Comparison of ENCODE assay signal across 9 cellular contexts in the genomic region with DNA sequence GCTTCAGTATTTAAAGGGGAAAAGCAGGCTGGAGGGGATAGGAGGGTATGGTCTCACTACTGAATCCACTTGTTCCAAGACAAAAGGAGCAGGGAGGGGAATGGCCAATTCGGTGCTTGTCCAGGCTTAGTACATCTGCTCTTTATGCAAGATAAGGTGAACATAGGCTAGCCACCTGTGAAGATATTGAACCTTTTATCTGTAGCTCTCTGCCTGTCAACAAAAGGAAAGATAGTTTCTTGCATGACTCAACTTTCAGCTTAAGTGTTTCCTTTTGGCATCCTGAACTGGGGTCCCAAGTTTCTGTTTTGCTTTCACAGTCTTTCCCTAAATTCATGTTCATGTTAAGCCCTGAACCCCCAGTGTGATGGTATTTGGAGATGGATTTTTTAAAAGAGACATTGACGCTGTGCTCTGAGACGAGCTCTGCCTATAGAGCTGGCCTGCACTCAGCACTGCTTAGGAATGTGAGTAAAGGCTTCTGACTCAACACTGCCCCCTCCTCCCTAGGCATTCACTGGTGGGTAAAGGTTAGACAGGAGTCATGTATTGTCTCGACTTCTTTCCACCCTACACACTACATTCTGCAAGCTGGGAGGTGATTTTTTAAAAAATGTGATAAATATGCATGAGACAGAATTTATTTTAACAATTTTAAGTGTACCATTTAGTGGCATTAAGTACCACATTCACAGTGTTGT. TPM values are rescaled to one million over a fixed set of nuclear protein-coding genes. Genes with fewer than 3 reads are reported as not detected.
DNase-seq lines count a peak whose midpoint lies in the region; ATAC-seq and TF ChIP-seq lines count a peak whose summit lies in the region.
"Had no signal": no experiment of that assay in that cellular context is flagged by ENCODE, and none has a peak within 500 bp of the region (broad histone marks: within the 10 kb centered on the region; RNA-seq: fewer than 3 reads in every experiment).

No MANE protein-coding gene starts in this region.

- H3K27ac ChIP-seq in cardiac muscle cell, result no peak overlapping the region
- H3K27ac ChIP-seq in Panc1 (ENCODE audit: low read length), result no peak overlapping the region
- no peak overlapping the region for H3K27ac ChIP-seq in upper lobe of right lung
- H3K27ac ChIP-seq: neutrophil had no signal

- intact Hi-C loops in Right ventricle myocardium inferior (cut with DNase I), result no loop called here
- intact Hi-C loops in Panc1 (cut with micrococcal nuclease; ENCODE audit: unreplicated experiment), result no loop called here
- intact Hi-C loops in upper lobe of right lung (cut with DNase I), result no loop called here

- in situ Hi-C loops in Panc1 (cut with HindIII; ENCODE audit: low pct_unique_long_range_greater_than_20kb, low sequenced_read_pairs), result no loop called here

- H3K9me3 ChIP-seq in cardiac muscle cell (ENCODE audit: low read depth), result no peaks in the 10 kb centered on the region
- no peaks in the 10 kb centered on the region for H3K9me3 ChIP-seq in Panc1 (ENCODE audit: control insufficient read depth, insufficient read depth, low read depth, low read length)
- H3K9me3 ChIP-seq in upper lobe of right lung, result no peaks in the 10 kb centered on the region
- H3K9me3 ChIP-seq: neutrophil had no signal

- H3K36me3 ChIP-seq in cardiac muscle cell, result no peaks in the 10 kb centered on the region
- H3K36me3 ChIP-seq in Panc1 (ENCODE audit: control insufficient read depth, insufficient read depth, low read length), result no peaks in the 10 kb centered on the region
- no peaks in the 10 kb centered on the region for H3K36me3 ChIP-seq in upper lobe of right lung
- H3K36me3 ChIP-seq: neutrophil had no signal

- H3K4me1 ChIP-seq in cardiac muscle cell (ENCODE audit: low read depth) (peaks cover 10% of the 10 kb centered on the region), Panc1 (ENCODE audit: control insufficient read depth, insufficient read depth, low read length) (no peaks in the 10 kb centered on the region), upper lobe of right lung (no peaks in the 10 kb centered on the region)

- DNase-seq in cardiac muscle cell (ENCODE audit: low read depth in 1 of 2, low spot score in 1 of 2), result peak; percentile 60 to 76
- DNase-seq in Right ventricle myocardium inferior (ENCODE audit: missing footprints), result no peak
- no peak for DNase-seq in Panc1 (ENCODE audit: low read depth, low spot score)
- peak; percentile 55 for DNase-seq in glomerular visceral epithelial cell (ENCODE audit: extremely low spot score)
- no peak for DNase-seq in upper lobe of right lung
- no peak for DNase-seq in NCI-H2081 treated with DMSO at 0.1 percent for 48 hours (lab: John Stamatoyannopoulos, UW)
- DNase-seq in stimulated activated CD4-positive, alpha-beta T cell treated with anti-CD3 and anti-CD28 coated beads, Interleukin-2, amount 100 ng/mL, for 48 hours, result no peak

- H3K4me3 ChIP-seq in cardiac muscle cell, result no peak overlapping the region
- no peak overlapping the region for H3K4me3 ChIP-seq in Panc1 (ENCODE audit: low read depth in 2 of 2, low read length in 2 of 2)
- no peak overlapping the region for H3K4me3 ChIP-seq in upper lobe of right lung

- ATAC-seq in Right ventricle myocardium inferior, result no peak
- ATAC-seq in Panc1, result peak; percentile 72
- ATAC-seq in upper lobe of right lung, result peak; percentile 64
- ATAC-seq in GM19467 (IDR thresholded peaks at IDR 0.05; ENCODE audit: unreplicated experiment), result no peak

- H3K27me3 ChIP-seq in cardiac muscle cell (no peaks in the 10 kb centered on the region), Panc1 (ENCODE audit: control insufficient read depth, insufficient read depth, low read length) (peaks cover 2% of the 10 kb centered on the region; the same call in 1 of the 2 replicates), upper lobe of right lung (no peaks in the 10 kb centered on the region)

- BruUV-seq in Panc1 (replicated peaks; lab: Mats Ljungman, UMichigan), result no TSS peak

- TF ChIP-seq CTCF in cardiac muscle cell (IDR thresholded peaks at IDR 0.05; ENCODE audit: low read depth, low read length) (peak; percentile 46), Panc1 (IDR thresholded peaks at IDR 0.05) (peak; percentile 28; the same call in 1 of the 2 replicates), upper lobe of right lung (IDR thresholded peaks at IDR 0.05) (no peak)

- POLR2A ChIA-PET in Panc1 (lab: Charles Lee), result no interaction called here

- CTCF ChIA-PET in Panc1 (lab: Charles Lee), result interaction anchor here (0.8 kb wide), 1 partner anchor 64 kb away, joined by 3 read pairs; a partner anchor contains a TSS

RNA-seq across cellular contexts. Expression of a gene that starts 28.2 kb away (rescaled TPM):
- total RNA-seq in cardiac muscle cell (9.1 and 9.8 TPM in 2 replicates), Right ventricle myocardium inferior (13.9 TPM), Panc1 (2021; ENCODE audit: unreplicated experiment) (0.13 TPM), upper lobe of right lung (16.4 TPM)
- 9.4 and 14.1 TPM in 2 replicates for polyA plus RNA-seq in cardiac muscle cell
- not detected for polyA plus RNA-seq in Panc1 (2012; ENCODE audit: insufficient read length)

RNA-seq across cellular contexts. Expression of a gene that starts 58.6 kb away (rescaled TPM):
- total RNA-seq in cardiac muscle cell (4.8 and 7.3 TPM in 2 replicates), Right ventricle myocardium inferior (22.7 TPM), Panc1 (2021; ENCODE audit: unreplicated experiment) (1.1 TPM), upper lobe of right lung (35.4 TPM)
- polyA plus RNA-seq in cardiac muscle cell, result 5.9 and 7.2 TPM in 2 replicates
- 0.48 TPM for polyA plus RNA-seq in Panc1 (2012; ENCODE audit: insufficient read length)

Comparison
In these comparisons a context has a peak if more than half of its experiments do, and no peak if none do; other contexts are left out.
1. DNase-seq: peak in cardiac muscle cell (2 of 2) and glomerular visceral epithelial cell (single experiment); none in Right ventricle myocardium inferior (single experiment), Panc1 (single experiment), upper lobe of right lung (single experiment), NCI-H2081 treated with DMSO at 0.1 percent for 48 hours (single experiment) and stimulated activated CD4-positive, alpha-beta T cell treated with anti-CD3 and anti-CD28 coated beads, Interleukin-2, amount 100 ng/mL, for 48 hours (0 of 2).
2. ATAC-seq: peak in Panc1 (single experiment) and upper lobe of right lung (single experiment); none in Right ventricle myocardium inferior (single experiment) and GM19467 (single experiment).